In genomic region chr11:92979176-92979575, GRCh38 we compare ENCODE assay signal across 1 cellular context.
TF ChIP-seq lines count a peak whose summit lies in the region.

No MANE protein-coding gene starts in this region.

TF ChIP-seq in HepG2, 621 proteins besides CTCF, POLR2A, EP300 and RAD21 (continued from another document):
- TF ChIP-seq PBX3 (CRISPR knock-in tag; IDR thresholded peaks at IDR 0.05; ENCODE audit: borderline replicate concordance) = no peak
TF ChIP-seq in HepG2: peak in this region for 1.
